In the genomic region with DNA sequence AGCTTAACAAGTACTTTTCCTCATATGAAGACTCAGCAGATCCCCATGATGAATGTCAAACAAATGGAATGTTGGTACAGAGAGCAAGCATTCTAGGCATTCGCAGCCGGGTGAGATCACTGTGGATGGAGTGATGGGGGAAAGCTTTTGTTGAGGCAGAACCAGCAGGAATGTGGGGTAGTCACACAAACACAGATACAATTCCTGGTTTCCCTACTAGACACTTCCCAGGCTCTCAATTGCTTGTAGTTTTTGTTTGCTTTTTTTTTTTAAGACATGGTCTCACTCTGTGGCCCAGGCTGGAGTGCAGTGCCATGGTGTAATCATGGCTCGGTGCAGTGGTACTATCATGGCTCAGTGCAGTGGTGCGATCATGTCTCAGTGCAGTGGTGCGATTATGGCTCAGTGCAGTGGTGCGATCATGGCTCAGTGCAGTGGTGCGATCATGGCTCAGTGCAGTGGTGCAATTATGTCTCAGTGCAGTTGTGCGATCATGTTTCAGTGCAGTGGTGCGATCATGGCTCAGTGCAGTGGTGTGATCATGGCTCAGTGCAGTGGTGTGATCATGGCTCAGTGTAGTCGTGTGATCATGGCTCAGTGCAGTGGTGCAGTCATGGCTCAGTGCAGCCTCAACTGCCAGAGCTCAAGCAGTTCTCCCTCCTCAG, we compare ENCODE assay signal across 9 cellular contexts. TPM values are rescaled to one million over a fixed set of nuclear protein-coding genes. Genes with fewer than 3 reads are reported as not detected.
DNase-seq lines count a peak whose midpoint lies in the region; ATAC-seq and TF ChIP-seq lines count a peak whose summit lies in the region.
"Had no signal": no experiment of that assay in that cellular context is flagged by ENCODE, and none has a peak within 500 bp of the region (broad histone marks: within the 10 kb centered on the region; RNA-seq: fewer than 3 reads in every experiment).

No MANE protein-coding gene starts in this region.

- no peak for TF ChIP-seq CTCF in PC-3 (conservative IDR thresholded peaks at IDR 0.05; ENCODE audit: low read depth, low read length)
- TF ChIP-seq CTCF in epithelial cell of proximal tubule (conservative IDR thresholded peaks at IDR 0.05; ENCODE audit: low read depth, low read length) = no peak
- TF ChIP-seq CTCF in parathyroid adenoma (IDR thresholded peaks at IDR 0.05) = no peak

- H3K27ac ChIP-seq in PC-3 (ENCODE audit: low read length) = no peak overlapping the region
- H3K27ac ChIP-seq in parathyroid adenoma = no peak overlapping the region

- H3K4me3 ChIP-seq in PC-3 (ENCODE audit: low read length) = no peak overlapping the region
- no peak overlapping the region for H3K4me3 ChIP-seq in epithelial cell of proximal tubule (ENCODE audit: low read depth, low read length)
- no peak overlapping the region for H3K4me3 ChIP-seq in parathyroid adenoma (ENCODE audit: low read depth, low read length)

- no peak for ATAC-seq in PC-3
- ATAC-seq in HG02981 (IDR thresholded peaks at IDR 0.05; ENCODE audit: unreplicated experiment) = no peak
- no peak for ATAC-seq in HG02852 (IDR thresholded peaks at IDR 0.05; ENCODE audit: unreplicated experiment)

- H3K9me3 ChIP-seq in PC-3 (ENCODE audit: low read length) (no peaks in the 10 kb centered on the region), parathyroid adenoma (ENCODE audit: control insufficient read depth, low read length) (no peaks in the 10 kb centered on the region)

- H3F3A ChIP-seq in PC-3 (ENCODE audit: low read length, unreplicated experiment) = peaks cover 4% of the 10 kb centered on the region

- POLR2A ChIA-PET in PC-3 (lab: Charles Lee; ENCODE audit: unreplicated experiment) = interaction anchor here (0.6 kb wide), 1 partner anchor 21 kb away, joined by 4 read pairs; no protein-coding TSS in a partner anchor

- H3K79me2 ChIP-seq in PC-3 (ENCODE audit: low read length) = no peaks in the 10 kb centered on the region
- H3K79me2 ChIP-seq in parathyroid adenoma = no peaks in the 10 kb centered on the region

- H2AFZ ChIP-seq in PC-3 (ENCODE audit: low read length) = no peak overlapping the region
- H2AFZ ChIP-seq in parathyroid adenoma = peak overlapping the region; percentile 23

- H3K27me3 ChIP-seq in PC-3 (ENCODE audit: low read length) (no peaks in the 10 kb centered on the region), parathyroid adenoma (ENCODE audit: control insufficient read depth, insufficient read depth, low read length) (no peaks in the 10 kb centered on the region)

- CTCF ChIA-PET in PC-3 (lab: Charles Lee) = no interaction called here

- H3K36me3 ChIP-seq in PC-3 (ENCODE audit: low read depth, low read length) = no peaks in the 10 kb centered on the region
- no peaks in the 10 kb centered on the region for H3K36me3 ChIP-seq in parathyroid adenoma (ENCODE audit: control insufficient read depth, insufficient read depth, low read length)

- intact Hi-C loops in PC-3 (cut with micrococcal nuclease) = no loop called here

- H3K9me2 ChIP-seq in PC-3 (replicated peaks; ENCODE audit: low read length) = no peaks in the 10 kb centered on the region

- no peaks in the 10 kb centered on the region for H4K20me1 ChIP-seq in PC-3 (ENCODE audit: low read length)

- H3K9ac ChIP-seq in PC-3 (ENCODE audit: low read length) = no peak overlapping the region
- H3K9ac ChIP-seq in parathyroid adenoma = no peak overlapping the region

- DNase-seq in Daoy (ENCODE audit: low read depth) = peak; percentile 97
- DNase-seq in PC-3 = peak; percentile 39
- peak; percentile 98 for DNase-seq in epithelial cell of proximal tubule (ENCODE audit: low read depth)
- no peak for DNase-seq in NOMO-1 treated with DMSO at 0.1 percent for 48 hours (lab: John Stamatoyannopoulos, UW; ENCODE audit: unreplicated experiment)
- DNase-seq in pons (ENCODE audit: low spot score) = no peak
- DNase-seq: activated naive CD4-positive, alpha-beta T cell treated with anti-CD3 and anti-CD28 coated beads, Interleukin-2, amount 10 ng/mL, durations not matched to agents 7 days and 5 days had no signal

- H3K4me2 ChIP-seq in PC-3 (ENCODE audit: low read length) (no peak overlapping the region), parathyroid adenoma (ENCODE audit: low read length) (no peak overlapping the region)

- H3K4me1 ChIP-seq in PC-3 (ENCODE audit: insufficient read depth, low read length) (peaks cover 19% of the 10 kb centered on the region), parathyroid adenoma (peaks cover 4% of the 10 kb centered on the region)

- BruUV-seq in PC-3 (replicated peaks; lab: Mats Ljungman, UMichigan) = no TSS peak

RNA-seq across cellular contexts. Expression of a gene that starts 15.4 kb away (rescaled TPM):
- 344 and 350 TPM in 2 replicates for total RNA-seq in Daoy (2014; rRNA removed; shearing (Covaris generic))
- 1,173 and 1,198 TPM in 2 replicates for total RNA-seq in PC-3 (2014; rRNA removed)
- 336 and 354 TPM in 2 replicates for total RNA-seq in epithelial cell of proximal tubule

RNA-seq across cellular contexts. Expression of a gene that starts 17.2 kb away (rescaled TPM):
- total RNA-seq in Daoy (2014; rRNA removed; shearing (Covaris generic)) = 370 and 430 TPM in 2 replicates
- 305 and 401 TPM in 2 replicates for total RNA-seq in PC-3 (2014; rRNA removed)
- 91.7 and 100 TPM in 2 replicates for total RNA-seq in epithelial cell of proximal tubule

RNA-seq across cellular contexts. Expression of a gene that starts 39.6 kb away (rescaled TPM):
- 1,353 and 1,355 TPM in 2 replicates for total RNA-seq in Daoy (2014; rRNA removed; shearing (Covaris generic))
- total RNA-seq in PC-3 (2014; rRNA removed) (1,245 and 1,398 TPM in 2 replicates), epithelial cell of proximal tubule (1,157 and 1,940 TPM in 2 replicates)

RNA-seq across cellular contexts. Expression of a gene that starts 42.6 kb away (rescaled TPM):
- total RNA-seq in Daoy (2014; rRNA removed; shearing (Covaris generic)) = 12.6 and 21.9 TPM in 2 replicates
- total RNA-seq in PC-3 (2014; rRNA removed) (19.6 and 24.9 TPM in 2 replicates), epithelial cell of proximal tubule (11.4 and 20.7 TPM in 2 replicates)

Comparison
In these comparisons a context has a peak if more than half of its experiments do, and no peak if none do; other contexts are left out.
1. DNase-seq: peak in Daoy (single experiment), PC-3 (single experiment) and epithelial cell of proximal tubule (single experiment); none in NOMO-1 treated with DMSO at 0.1 percent for 48 hours (single experiment) and pons (single experiment).